ENCODE assay signal across 17 cellular contexts in the genomic region with DNA sequence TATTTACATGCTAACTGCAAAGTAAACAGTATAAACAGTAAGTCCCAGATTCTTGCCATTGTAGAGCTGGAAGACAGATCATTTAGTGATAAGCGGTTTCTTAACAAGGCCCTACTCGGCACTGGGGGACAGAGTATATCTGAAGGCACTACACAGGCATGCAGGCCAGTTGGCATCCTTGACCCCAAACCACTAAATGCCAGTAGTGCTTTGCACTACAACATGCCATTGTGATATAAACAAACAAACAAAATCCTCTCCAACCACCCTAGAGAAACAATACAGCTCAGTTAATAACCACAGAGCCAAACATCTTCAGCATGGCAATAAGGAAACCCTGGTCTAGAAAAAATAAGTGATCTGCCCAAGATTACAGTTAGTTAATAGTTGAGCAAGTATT.
"Had no signal": no experiment of that assay in that cellular context is flagged by ENCODE, and none has a peak within 500 bp of the region (broad histone marks: within the 10 kb centered on the region; RNA-seq: fewer than 3 reads in every experiment).

No MANE protein-coding gene starts in this region.

- H3K9me3 ChIP-seq: heart right ventricle, neutrophil, right atrium auricular region, sigmoid colon had no signal

- ATAC-seq: foreskin keratinocyte; heart right ventricle; naive thymus-derived CD8-positive, alpha-beta T cell had no signal

- H3K9me3 Mint-ChIP-seq: endodermal cell; naive thymus-derived CD8-positive, alpha-beta T cell had no signal

- H3K27ac ChIP-seq: foreskin keratinocyte, heart right ventricle, neutrophil, right atrium auricular region, sigmoid colon had no signal

- H3K4me1 ChIP-seq: foreskin keratinocyte had no signal

- DNase-seq: dermis blood vessel endothelial cell; endodermal cell; erythroblast; foreskin keratinocyte; heart right ventricle; hypothalamus; kidney glomerular epithelial cell; mesendoderm; naive thymus-derived CD8-positive, alpha-beta T cell; posterior cingulate gyrus; sigmoid colon; small intestine; stimulated activated CD4-positive, alpha-beta T cell treated with anti-CD3 and anti-CD28 coated beads, Interleukin-12 subunit alpha, Interleukin-12 subunit beta, amount 100 ng/mL, for 4 hours; stimulated activated naive CD4-positive, alpha-beta T cell treated with Interleukin-2 at 50 U/mL for 16 hours; trophoblast cell had no signal

- H3K4me3 Mint-ChIP-seq: endodermal cell; naive thymus-derived CD8-positive, alpha-beta T cell had no signal

- H3K27me3 ChIP-seq: foreskin keratinocyte, heart right ventricle, neutrophil, right atrium auricular region, sigmoid colon had no signal

- H3K27me3 Mint-ChIP-seq: naive thymus-derived CD8-positive, alpha-beta T cell had no signal

- H3K4me3 ChIP-seq: heart right ventricle, right atrium auricular region, sigmoid colon had no signal

- H3K27ac Mint-ChIP-seq: endodermal cell had no signal
